ENCODE assay signal across 1 cellular context in genomic region chr4:1693131-1693896, GRCh38.
TF ChIP-seq lines count a peak whose summit lies in the region.

No MANE protein-coding gene starts in this region.

TF ChIP-seq in HepG2, 621 proteins besides CTCF, POLR2A, EP300 and RAD21 (continues in another document):
- TF ChIP-seq ZNF574 (CRISPR knock-in tag; IDR thresholded peaks at IDR 0.05) (peak; percentile 77), TEAD3 (CRISPR knock-in tag; optimal IDR thresholded peaks at IDR 0.05; ENCODE audit: borderline replicate concordance) (peak; percentile 25), KLF6 (CRISPR knock-in tag; IDR thresholded peaks at IDR 0.05) (peak; percentile 34; the same call in 1 of the 2 replicates), NFYB (CRISPR knock-in tag; IDR thresholded peaks at IDR 0.05) (no peak), IKZF5 (CRISPR knock-in tag; IDR thresholded peaks at IDR 0.05) (0 out of 2 replicates have a peak, but pooled peaks have one; percentile 28), ZNF7 (CRISPR knock-in tag; IDR thresholded peaks at IDR 0.05) (peak; percentile 100), AHR (CRISPR knock-in tag; IDR thresholded peaks at IDR 0.05) (0 out of 2 replicates have a peak, but pooled peaks have one; percentile 29), SOX6 (IDR thresholded peaks at IDR 0.05) (no peak), SOX6 (CRISPR knock-in tag; IDR thresholded peaks at IDR 0.05) (peak; percentile 39; the same call in 1 of the 2 replicates), FOXO4 (CRISPR knock-in tag; conservative IDR thresholded peaks at IDR 0.05) (0 out of 2 replicates have a peak, but pooled peaks have one; percentile 53), JUND (CRISPR knock-in tag; IDR thresholded peaks at IDR 0.05) (no peak), DZIP1 (CRISPR knock-in tag; IDR thresholded peaks at IDR 0.05) (no peak), RXRB (CRISPR knock-in tag; IDR thresholded peaks at IDR 0.05; ENCODE audit: borderline replicate concordance) (no peak), KAT8 (CRISPR knock-in tag; IDR thresholded peaks at IDR 0.05) (0 out of 2 replicates have a peak, but pooled peaks have one; percentile 27), RARA (CRISPR knock-in tag; IDR thresholded peaks at IDR 0.05) (no peak), ZNF205 (CRISPR knock-in tag; IDR thresholded peaks at IDR 0.05) (peak; percentile 30; the same call in 1 of the 2 replicates), BCL3 (CRISPR knock-in tag; IDR thresholded peaks at IDR 0.05) (no peak), HMG20B (CRISPR knock-in tag; conservative IDR thresholded peaks at IDR 0.05) (no peak), CEBPB (IDR thresholded peaks at IDR 0.05; ENCODE audit: borderline replicate concordance, low read depth, low read length) (peak; percentile 94), CEBPG (CRISPR knock-in tag; IDR thresholded peaks at IDR 0.05) (peak; percentile 83), BRCA1 (CRISPR knock-in tag; IDR thresholded peaks at IDR 0.05) (no peak), CBX5 (CRISPR knock-in tag; IDR thresholded peaks at IDR 0.05; ENCODE audit: borderline replicate concordance) (peak; percentile 61; the same call in 1 of the 2 replicates), HMGXB4 (CRISPR knock-in tag; IDR thresholded peaks at IDR 0.05; ENCODE audit: borderline replicate concordance in 1 of 2, low read depth in 1 of 2) (peak in 1 of 2 experiments; percentile 50; a peak in 1 of 4 replicates), TFDP1 (CRISPR knock-in tag; IDR thresholded peaks at IDR 0.05; ENCODE audit: borderline replicate concordance) (0 out of 2 replicates have a peak, but pooled peaks have one; percentile 23), MIER3 (CRISPR knock-in tag; IDR thresholded peaks at IDR 0.05; ENCODE audit: borderline replicate concordance) (0 out of 2 replicates have a peak, but pooled peaks have one; percentile 28), CAMTA2 (CRISPR knock-in tag; IDR thresholded peaks at IDR 0.05; ENCODE audit: borderline replicate concordance) (0 out of 2 replicates have a peak, but pooled peaks have one; percentile 29), ZNF580 (CRISPR knock-in tag; IDR thresholded peaks at IDR 0.05; ENCODE audit: borderline replicate concordance, low read depth) (peak; percentile 57; the same call in 1 of the 2 replicates), ZNF547 (CRISPR knock-in tag; IDR thresholded peaks at IDR 0.05) (no peak), MXI1 (IDR thresholded peaks at IDR 0.05; ENCODE audit: borderline replicate concordance, low read depth, low read length) (peak; percentile 53; the same call in 1 of the 3 replicates), ZNF44 (CRISPR knock-in tag; IDR thresholded peaks at IDR 0.05) (no peak), ZNF614 (CRISPR knock-in tag; IDR thresholded peaks at IDR 0.05; ENCODE audit: borderline replicate concordance) (peak; percentile 56; the same call in 1 of the 2 replicates), SSRP1 (CRISPR knock-in tag; IDR thresholded peaks at IDR 0.05) (0 out of 2 replicates have a peak, but pooled peaks have one; percentile 34), HDAC2 (CRISPR knock-in tag; IDR thresholded peaks at IDR 0.05) (peak; percentile 20; the same call in 1 of the 2 replicates), HDAC1 (CRISPR knock-in tag; IDR thresholded peaks at IDR 0.05) (0 out of 2 replicates have a peak, but pooled peaks have one; percentile 24), SALL1 (CRISPR knock-in tag; IDR thresholded peaks at IDR 0.05) (peak; percentile 42), SPEN (CRISPR knock-in tag; IDR thresholded peaks at IDR 0.05; ENCODE audit: low read depth) (peak; percentile 31; the same call in 1 of the 2 replicates), THRA (CRISPR knock-in tag; IDR thresholded peaks at IDR 0.05; ENCODE audit: borderline replicate concordance) (0 out of 2 replicates have a peak, but pooled peaks have one; percentile 15), KDM2A (CRISPR knock-in tag; IDR thresholded peaks at IDR 0.05; ENCODE audit: borderline replicate concordance, low read depth) (peak; percentile 37; the same call in 1 of the 2 replicates), ZNF329 (CRISPR knock-in tag; IDR thresholded peaks at IDR 0.05; ENCODE audit: low read depth) (no peak), ZBTB33 (CRISPR knock-in tag; IDR thresholded peaks at IDR 0.05) (peak; percentile 66), ZNF331 (CRISPR knock-in tag; IDR thresholded peaks at IDR 0.05) (peak; percentile 57; the same call in 1 of the 2 replicates), ERF (CRISPR knock-in tag; IDR thresholded peaks at IDR 0.05) (0 out of 2 replicates have a peak, but pooled peaks have one; percentile 54)
